15 cellular contexts compared by ENCODE assay signal in the genomic region with DNA sequence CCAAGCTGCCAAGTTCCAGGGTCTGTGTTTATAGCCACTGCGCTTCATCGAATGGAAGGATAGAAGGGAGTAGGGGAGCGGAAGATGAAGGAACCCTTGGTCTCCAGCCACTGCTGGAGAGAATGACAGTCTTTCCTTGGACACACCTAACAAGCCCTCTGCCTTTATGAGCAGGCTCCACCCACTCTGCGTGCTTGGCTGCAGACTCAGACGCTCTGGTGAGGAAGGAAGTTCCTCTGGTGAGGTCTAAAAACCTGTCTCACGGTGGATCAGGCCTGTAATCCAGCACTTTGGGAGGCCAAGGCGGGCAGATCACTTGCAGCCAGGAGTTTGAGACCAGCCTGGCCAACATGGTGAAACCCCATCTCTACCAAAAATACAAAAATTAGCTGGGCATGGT. TPM values are rescaled to one million over a fixed set of nuclear protein-coding genes. Genes with fewer than 3 reads are reported as not detected.
A peak's percentile ranks its signal among the peaks of the same experiment; 100 is the strongest.
DNase-seq lines count a peak whose midpoint lies in the region; ATAC-seq, FAIRE-seq and TF ChIP-seq lines count a peak whose summit lies in the region.
"Had no signal": no experiment of that assay in that cellular context is flagged by ENCODE, and none has a peak within 500 bp of the region (broad histone marks: within the 10 kb centered on the region; RNA-seq: fewer than 3 reads in every experiment).

No MANE protein-coding gene starts in this region.

- DNase-seq in MCF 10A (ENCODE audit: unreplicated experiment) (peak; percentile 39), breast epithelium (ENCODE audit: low spot score in 2 of 2) (no peak), WTC11 (ENCODE audit: low spot score) (no peak), kidney (peak; percentile 29), OCI-M2 (lab: John Stamatoyannopoulos, UW; ENCODE audit: unreplicated experiment) (no peak)
- no peak for DNase-seq in activated CD4-positive, alpha-beta T cell treated with anti-CD3 and anti-CD28 coated beads for 48 hours
- DNase-seq: activated CD4-positive, alpha-beta T cell treated with anti-CD3 and anti-CD28 coated beads for 36 hours; NCI-H2081 treated with DMSO at 0.1 percent for 48 hours; stimulated activated CD4-positive, alpha-beta T cell treated with anti-CD3 and anti-CD28 coated beads, Interleukin-15, amount 100 ng/mL, for 24 hours had no signal

- no peaks in the 10 kb centered on the region for H3K27me3 ChIP-seq in breast epithelium
- H3K27me3 ChIP-seq: tibial nerve had no signal

- peak; percentile 56 for ATAC-seq in WTC11
- no peak for ATAC-seq in HG02885 (IDR thresholded peaks at IDR 0.05; ENCODE audit: poor library complexity, unreplicated experiment)
- ATAC-seq in HG03457 (IDR thresholded peaks at IDR 0.05; ENCODE audit: unreplicated experiment), result no peak
- ATAC-seq: activated CD4-positive, alpha-beta T cell treated with anti-CD3 and anti-CD28 coated beads for 36 hours had no signal

- no TSS peak for BruUV-seq in MCF 10A (replicated peaks; lab: Mats Ljungman, UMichigan)

- H3K4me1 ChIP-seq in breast epithelium (no peaks in the 10 kb centered on the region), kidney (ENCODE audit: control insufficient read depth in 1 of 2, insufficient read depth in 1 of 2, low read depth in 1 of 2, low read length in 2 of 2) (no peaks in the 10 kb centered on the region)
- H3K4me1 ChIP-seq: parathyroid adenoma had no signal

- H3K4me1 Mint-ChIP-seq in MCF 10A (ENCODE audit: insufficient read depth, unreplicated experiment) (peaks cover 23% of the 10 kb centered on the region), WTC11 (peaks cover 7% of the 10 kb centered on the region)
- H3K4me1 Mint-ChIP-seq: activated CD4-positive, alpha-beta T cell treated with anti-CD3 and anti-CD28 coated beads for 36 hours had no signal

- POLR2A ChIA-PET in MCF 10A (lab: Yijun Ruan, JAX) (interaction anchor here (0.9 kb wide), 1 partner anchor 19 kb away, joined by 4 read pairs; no protein-coding TSS in a partner anchor), WTC11 (lab: Charles Lee) (no interaction called here)

- H3K9me3 ChIP-seq in breast epithelium (no peaks in the 10 kb centered on the region), kidney (ENCODE audit: control insufficient read depth in 1 of 2, low read length in 2 of 2) (peaks cover 0 to 3% of the 10 kb centered on the region in 2 donors)

- peak overlapping the region; percentile 32 for H3K4me3 Mint-ChIP-seq in MCF 10A (ENCODE audit: unreplicated experiment)
- no peak overlapping the region for H3K4me3 Mint-ChIP-seq in WTC11
- H3K4me3 Mint-ChIP-seq: activated CD4-positive, alpha-beta T cell treated with anti-CD3 and anti-CD28 coated beads for 36 hours had no signal

- H3K27me3 Mint-ChIP-seq in MCF 10A (ENCODE audit: insufficient read depth, unreplicated experiment) (no peaks in the 10 kb centered on the region), WTC11 (ENCODE audit: low read depth) (peaks cover 2% of the 10 kb centered on the region; the same call in 1 of the 2 replicates)

- intact Hi-C loops in MCF 10A (cut with micrococcal nuclease), result no loop called here
- intact Hi-C loops in breast epithelium (cut with DNase I; ENCODE audit: low total_unique reads), result no loop called here
- intact Hi-C loops in kidney (cut with DNase I), result no loop called here

- H3K27ac ChIP-seq in breast epithelium (no peak overlapping the region), kidney (ENCODE audit: low read depth in 2 of 2, low read length in 2 of 2) (no peak overlapping the region)
- H3K27ac ChIP-seq: parathyroid adenoma, tibial nerve had no signal

- no peak overlapping the region for H3K9ac ChIP-seq in kidney (ENCODE audit: low read length in 2 of 2)
- H3K9ac ChIP-seq: parathyroid adenoma had no signal

- no peak for TF ChIP-seq POLR2A in breast epithelium (IDR thresholded peaks at IDR 0.05)

- no peaks in the 10 kb centered on the region for H3K9me3 Mint-ChIP-seq in MCF 10A (ENCODE audit: unreplicated experiment)
- H3K9me3 Mint-ChIP-seq in WTC11, result no peaks in the 10 kb centered on the region; the same call in 1 of the 2 replicates

- H3K36me3 ChIP-seq in breast epithelium (no peaks in the 10 kb centered on the region), kidney (ENCODE audit: control insufficient read depth in 1 of 2, insufficient read depth in 2 of 2, low read length in 2 of 2) (no peaks in the 10 kb centered on the region)
- H3K36me3 ChIP-seq: tibial nerve had no signal

- peak overlapping the region; percentile 50 for H3K27ac Mint-ChIP-seq in MCF 10A (ENCODE audit: low read depth, unreplicated experiment)
- H3K27ac Mint-ChIP-seq in WTC11, result no peak overlapping the region
- H3K27ac Mint-ChIP-seq: activated CD4-positive, alpha-beta T cell treated with anti-CD3 and anti-CD28 coated beads for 36 hours had no signal

- no peak overlapping the region for H3K4me3 ChIP-seq in breast epithelium
- no peak overlapping the region for H3K4me3 ChIP-seq in kidney (ENCODE audit: low read length in 2 of 2)
- H3K4me3 ChIP-seq: tibial nerve had no signal

- no peak for FAIRE-seq in kidney (lab: Jason Lieb, UNC)
- FAIRE-seq: endothelial cell of umbilical vein had no signal

- TF ChIP-seq CTCF in MCF 10A (IDR thresholded peaks at IDR 0.05; ENCODE audit: unreplicated experiment) (no peak), breast epithelium (IDR thresholded peaks at IDR 0.05) (no peak), WTC11 (IDR thresholded peaks at IDR 0.05) (no peak), kidney (IDR thresholded peaks at IDR 0.05; ENCODE audit: borderline replicate concordance, extremely low read depth, insufficient read depth) (no peak)

- CTCF ChIA-PET in MCF 10A (lab: Yijun Ruan, JAX) (interaction anchor here (0.7 kb wide), 1 partner anchor 9 kb away, joined by 3 read pairs; no protein-coding TSS in a partner anchor), WTC11 (lab: Charles Lee) (interaction anchor here (1.0 kb wide), 1 partner anchor 288 kb away, joined by 3 read pairs; no protein-coding TSS in a partner anchor)

- H3K36me3 Mint-ChIP-seq in MCF 10A (ENCODE audit: insufficient read depth, unreplicated experiment) (no peaks in the 10 kb centered on the region), WTC11 (no peaks in the 10 kb centered on the region)

TF ChIP-seq in WTC11, 78 proteins besides CTCF, POLR2A, EP300 and RAD21 (continues in another document):
- no peak for TF ChIP-seq PRRX2 (CRISPR knock-in tag; IDR thresholded peaks at IDR 0.05)
- no peak for TF ChIP-seq ELF4 (CRISPR knock-in tag; IDR thresholded peaks at IDR 0.05; ENCODE audit: low read depth)
- no peak for TF ChIP-seq NR2C2 (CRISPR knock-in tag; IDR thresholded peaks at IDR 0.05)
- TF ChIP-seq RELA (CRISPR knock-in tag; IDR thresholded peaks at IDR 0.05; ENCODE audit: borderline replicate concordance), result no peak
- TF ChIP-seq, protein P1, sequence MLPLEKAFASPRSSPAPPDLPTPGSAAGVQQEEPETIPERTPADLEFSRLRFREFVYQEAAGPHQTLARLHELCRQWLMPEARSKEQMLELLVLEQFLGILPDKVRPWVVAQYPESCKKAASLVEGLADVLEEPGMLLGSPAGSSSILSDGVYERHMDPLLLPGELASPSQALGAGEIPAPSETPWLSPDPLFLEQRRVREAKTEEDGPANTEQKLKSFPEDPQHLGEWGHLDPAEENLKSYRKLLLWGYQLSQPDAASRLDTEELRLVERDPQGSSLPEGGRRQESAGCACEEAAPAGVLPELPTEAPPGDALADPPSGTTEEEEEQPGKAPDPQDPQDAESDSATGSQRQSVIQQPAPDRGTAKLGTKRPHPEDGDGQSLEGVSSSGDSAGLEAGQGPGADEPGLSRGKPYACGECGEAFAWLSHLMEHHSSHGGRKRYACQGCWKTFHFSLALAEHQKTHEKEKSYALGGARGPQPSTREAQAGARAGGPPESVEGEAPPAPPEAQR (CRISPR knock-in tag; IDR thresholded peaks at IDR 0.05), result no peak
- no peak for TF ChIP-seq GABPB1 (CRISPR knock-in tag; IDR thresholded peaks at IDR 0.05)
- no peak for TF ChIP-seq ZNF423 (CRISPR knock-in tag; IDR thresholded peaks at IDR 0.05)
- no peak for TF ChIP-seq RORB (CRISPR knock-in tag; IDR thresholded peaks at IDR 0.05)
- TF ChIP-seq, protein P2, sequence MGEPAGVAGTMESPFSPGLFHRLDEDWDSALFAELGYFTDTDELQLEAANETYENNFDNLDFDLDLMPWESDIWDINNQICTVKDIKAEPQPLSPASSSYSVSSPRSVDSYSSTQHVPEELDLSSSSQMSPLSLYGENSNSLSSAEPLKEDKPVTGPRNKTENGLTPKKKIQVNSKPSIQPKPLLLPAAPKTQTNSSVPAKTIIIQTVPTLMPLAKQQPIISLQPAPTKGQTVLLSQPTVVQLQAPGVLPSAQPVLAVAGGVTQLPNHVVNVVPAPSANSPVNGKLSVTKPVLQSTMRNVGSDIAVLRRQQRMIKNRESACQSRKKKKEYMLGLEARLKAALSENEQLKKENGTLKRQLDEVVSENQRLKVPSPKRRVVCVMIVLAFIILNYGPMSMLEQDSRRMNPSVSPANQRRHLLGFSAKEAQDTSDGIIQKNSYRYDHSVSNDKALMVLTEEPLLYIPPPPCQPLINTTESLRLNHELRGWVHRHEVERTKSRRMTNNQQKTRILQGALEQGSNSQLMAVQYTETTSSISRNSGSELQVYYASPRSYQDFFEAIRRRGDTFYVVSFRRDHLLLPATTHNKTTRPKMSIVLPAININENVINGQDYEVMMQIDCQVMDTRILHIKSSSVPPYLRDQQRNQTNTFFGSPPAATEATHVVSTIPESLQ (CRISPR knock-in tag; IDR thresholded peaks at IDR 0.05), result no peak
- TF ChIP-seq ZNF219 (CRISPR knock-in tag; IDR thresholded peaks at IDR 0.05; ENCODE audit: borderline replicate concordance), result no peak
- no peak for TF ChIP-seq TP53 (CRISPR knock-in tag; IDR thresholded peaks at IDR 0.05)
- no peak for TF ChIP-seq JAZF1 (CRISPR knock-in tag; IDR thresholded peaks at IDR 0.05)

RNA-seq across cellular contexts. Expression of a gene that starts 55.4 kb away (rescaled TPM):
- total RNA-seq in MCF 10A (2022) (0.32 and 0.47 TPM in 2 replicates), breast epithelium (not detected), WTC11 (2021) (0.16 to 0.25 TPM (median 0.24 TPM) in 3 replicates), kidney (0.13 TPM)
- polyA plus RNA-seq in kidney (ENCODE audit: insufficient read depth, low read depth, low replicate concordance), result not detected
- total RNA-seq: mesenteric fat pad, tibial nerve had no signal

Comparison
In these comparisons a context has a peak if more than half of its experiments do, and no peak if none do; other contexts are left out.
1. DNase-seq: peak in MCF 10A (single experiment) and kidney (single experiment); none in breast epithelium (0 of 2), WTC11 (single experiment), OCI-M2 (single experiment) and activated CD4-positive, alpha-beta T cell treated with anti-CD3 and anti-CD28 coated beads for 48 hours (single experiment).